ENCODE assay signal across 8 cellular contexts in genomic region chr2:164826293-164827243, GRCh38. TPM values are rescaled to one million over a fixed set of nuclear protein-coding genes. Genes with fewer than 3 reads are reported as not detected.
DNase-seq lines count a peak whose midpoint lies in the region; ATAC-seq lines count a peak whose summit lies in the region.

No MANE protein-coding gene starts in this region.

- H2AK5ac ChIP-seq in trophoblast cell (ENCODE audit: low read length): no peak overlapping the region

- DNase-seq in Daoy (ENCODE audit: low read depth): peak; percentile 22
- peak; percentile 31 for DNase-seq in NCI-H510A treated with DMSO at 0.1 percent for 48 hours (lab: John Stamatoyannopoulos, UW)
- peak; percentile 39 to 72 for DNase-seq in trophoblast cell
- no peak for DNase-seq in HuH-7 (ENCODE audit: low spot score)
- no peak for DNase-seq in activated naive CD4-positive, alpha-beta T cell treated with anti-CD3 and anti-CD28 coated beads, Interleukin-2, amount 50 U/mL, for 72 hours (ENCODE audit: low spot score in 2 of 2)
- no peak for DNase-seq in SHP77 treated with DMSO at 0.1 percent for 48 hours (lab: John Stamatoyannopoulos, UW)

- H3K79me2 ChIP-seq in trophoblast cell (ENCODE audit: control insufficient read depth, insufficient read depth, low read length, poor library complexity): no peaks in the 10 kb centered on the region

- no peak overlapping the region for H4K8ac ChIP-seq in trophoblast cell (ENCODE audit: low read depth, low read length)

- no peaks in the 10 kb centered on the region for H3K36me3 ChIP-seq in esophagus (ENCODE audit: control insufficient read depth in 2 of 2, insufficient read depth in 2 of 2, low read length in 1 of 2)
- no peaks in the 10 kb centered on the region for H3K36me3 ChIP-seq in trophoblast cell (ENCODE audit: control insufficient read depth in 1 of 2, insufficient read depth in 2 of 2, low read length in 2 of 2)

- no peak overlapping the region for H2BK12ac ChIP-seq in trophoblast cell (ENCODE audit: low read length)

- H3K4me1 ChIP-seq in esophagus (ENCODE audit: control insufficient read depth in 2 of 2, insufficient read depth in 2 of 2, low read length in 1 of 2) (peaks cover 0 to 2% of the 10 kb centered on the region in 2 donors), trophoblast cell (ENCODE audit: control insufficient read depth in 1 of 2, insufficient read depth in 2 of 2, low read length in 2 of 2) (peaks cover 3% of the 10 kb centered on the region in 2 experiments)

- H2AFZ ChIP-seq in trophoblast cell (ENCODE audit: insufficient read depth, low read length, poor library complexity): no peak overlapping the region

- no peaks in the 10 kb centered on the region for H3K9me3 Mint-ChIP-seq in activated naive CD4-positive, alpha-beta T cell treated with anti-CD3 and anti-CD28 coated beads, Interleukin-2, amount 50 U/mL, for 72 hours

- H3K4me3 ChIP-seq in esophagus (ENCODE audit: low read depth in 1 of 2, low read length in 2 of 2) (no peak overlapping the region), trophoblast cell (ENCODE audit: low read depth, low read length) (no peak overlapping the region)

- no peak overlapping the region for H2BK120ac ChIP-seq in trophoblast cell (ENCODE audit: insufficient read depth, low read length, poor library complexity)

- peak overlapping the region; percentile 6 for H4K91ac ChIP-seq in trophoblast cell (ENCODE audit: low read depth, low read length)

- H3K23ac ChIP-seq in trophoblast cell (ENCODE audit: low read length): no peak overlapping the region

- H3K79me1 ChIP-seq in trophoblast cell (ENCODE audit: low read length): peaks cover 3% of the 10 kb centered on the region

- no peak overlapping the region for H3K4ac ChIP-seq in trophoblast cell (ENCODE audit: low read depth, low read length)

- H3K14ac ChIP-seq in trophoblast cell (ENCODE audit: low read length): no peak overlapping the region

- H3K9me3 ChIP-seq in esophagus (ENCODE audit: control insufficient read depth in 2 of 2, insufficient read depth in 1 of 2, low read depth in 1 of 2, low read length in 1 of 2) (no peaks in the 10 kb centered on the region), trophoblast cell (ENCODE audit: insufficient read depth, low read depth, low read length) (no peaks in the 10 kb centered on the region)

- no peak overlapping the region for H3K18ac ChIP-seq in trophoblast cell (ENCODE audit: low read length)

- no peak overlapping the region for H3K27ac Mint-ChIP-seq in activated naive CD4-positive, alpha-beta T cell treated with anti-CD3 and anti-CD28 coated beads, Interleukin-2, amount 50 U/mL, for 72 hours

- ATAC-seq in HG03378 (IDR thresholded peaks at IDR 0.05; ENCODE audit: unreplicated experiment): no peak
- ATAC-seq in activated naive CD4-positive, alpha-beta T cell treated with anti-CD3 and anti-CD28 coated beads, Interleukin-2, amount 50 U/mL, for 72 hours: no peak

- no peak overlapping the region for H4K12ac ChIP-seq in trophoblast cell (ENCODE audit: low read depth, low read length)

- WGBS in esophagus, 2 donors: 43 to 53% methylated on average over 8 of the region's 8 CpGs
- no CpG with 5 or more reads among the region's 8 CpGs for WGBS in trophoblast cell (ENCODE audit: extremely low coverage, insufficient coverage, insufficient read length)

- H3K27ac ChIP-seq in esophagus (ENCODE audit: low read depth in 2 of 2, low read length in 1 of 2) (peak overlapping the region; percentile 73 to 86), trophoblast cell (ENCODE audit: low read depth, low read length) (no peak overlapping the region)

- no peaks in the 10 kb centered on the region for H3K27me3 ChIP-seq in esophagus (ENCODE audit: control insufficient read depth in 1 of 2, insufficient read depth in 2 of 2, low read length in 2 of 2)
- no peaks in the 10 kb centered on the region for H3K27me3 ChIP-seq in trophoblast cell (ENCODE audit: insufficient read depth, low read length)

- no peak overlapping the region for H2BK5ac ChIP-seq in trophoblast cell (ENCODE audit: low read depth, low read length, poor library complexity)

- H3K9ac ChIP-seq in trophoblast cell (ENCODE audit: low read length): no peak overlapping the region

- H3K4me2 ChIP-seq in trophoblast cell (ENCODE audit: low read length): no peak overlapping the region

- H3K36me3 Mint-ChIP-seq in activated naive CD4-positive, alpha-beta T cell treated with anti-CD3 and anti-CD28 coated beads, Interleukin-2, amount 50 U/mL, for 72 hours: no peaks in the 10 kb centered on the region

RNA-seq across cellular contexts. Expression of gene COBLL1, which starts 15.1 kb away (rescaled TPM):
- total RNA-seq in Daoy (2014; rRNA removed; shearing (Covaris generic)): 4.6 and 6.7 TPM in 2 replicates
- polyA plus RNA-seq in esophagus: 10 to 100 TPM; 18.0 to 27.9 TPM
- 140 and 143 TPM in 2 replicates for polyA plus RNA-seq in trophoblast cell (2013)
- under 1 TPM; 0.04 to 0.18 TPM for total RNA-seq in activated naive CD4-positive, alpha-beta T cell treated with anti-CD3 and anti-CD28 coated beads, Interleukin-2, amount 50 U/mL, for 72 hours

Comparison
In these comparisons a context has a peak if more than half of its experiments do, and no peak if none do; other contexts are left out.
1. DNase-seq: peak in Daoy (single experiment), NCI-H510A treated with DMSO at 0.1 percent for 48 hours (single experiment) and trophoblast cell (2 of 2); none in HuH-7 (single experiment), activated naive CD4-positive, alpha-beta T cell treated with anti-CD3 and anti-CD28 coated beads, Interleukin-2, amount 50 U/mL, for 72 hours (0 of 2) and SHP77 treated with DMSO at 0.1 percent for 48 hours (single experiment).